ENCODE assay signal across 8 cellular contexts in the genomic region with DNA sequence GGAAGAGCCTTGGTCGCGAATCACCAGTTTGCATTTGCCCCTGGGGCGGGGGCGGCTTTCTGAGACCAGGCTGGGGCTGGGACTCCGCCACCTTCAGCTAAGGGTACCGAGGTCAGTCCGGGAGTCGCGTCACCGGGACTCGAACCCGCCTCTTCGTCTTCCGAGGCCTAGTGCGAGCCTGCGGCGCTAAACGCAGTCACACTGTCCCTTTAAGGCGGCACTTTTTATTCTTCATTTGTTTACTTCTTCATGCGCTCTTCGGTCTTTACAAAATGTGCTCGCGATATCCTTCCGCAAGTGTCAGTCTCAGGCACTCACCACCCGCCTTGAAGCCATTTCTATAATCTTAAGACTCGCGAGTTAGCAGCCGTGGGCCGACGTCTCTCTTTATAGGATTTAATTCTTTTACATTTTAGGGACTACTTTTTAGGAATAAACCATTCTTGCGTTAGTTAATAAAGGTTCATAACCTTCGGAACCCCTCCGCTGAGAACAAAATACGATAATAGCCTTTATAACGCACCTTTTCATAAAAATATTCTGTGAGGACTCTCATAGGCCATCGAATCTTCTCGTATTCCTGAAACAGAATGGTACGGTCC. TPM values are rescaled to one million over a fixed set of nuclear protein-coding genes. Genes with fewer than 3 reads are reported as not detected.
DNase-seq lines count a peak whose midpoint lies in the region; ATAC-seq and TF ChIP-seq lines count a peak whose summit lies in the region.

No MANE protein-coding gene starts in this region.

- H2AFZ ChIP-seq in DND-41 (ENCODE audit: low read depth, low read length): peak overlapping the region; percentile 91

- H3K27ac ChIP-seq in DND-41 (ENCODE audit: low read length) (peak overlapping the region; percentile 99), muscle layer of colon (ENCODE audit: low read depth, low read length) (peak overlapping the region; percentile 98)

- peak; percentile 44; the same call in 1 of the 2 replicates for TF ChIP-seq EP300 in Ishikawa (IDR thresholded peaks at IDR 0.05; ENCODE audit: borderline replicate concordance)

- H3K27me3 Mint-ChIP-seq in activated T-cell treated with anti-CD3 and anti-CD28 coated beads, Interleukin-2, amount 50 U/mL, for 24 hours: no peaks in the 10 kb centered on the region

- H3K4me3 ChIP-seq in DND-41 (ENCODE audit: low read depth in 1 of 2, low read length in 2 of 2): peak overlapping the region; percentile 82 to 83
- H3K4me3 ChIP-seq in muscle layer of colon (ENCODE audit: low read depth in 1 of 2, low read length in 2 of 2): peak overlapping the region; percentile 48 to 76

- no peaks in the 10 kb centered on the region for H3K9me3 ChIP-seq in DND-41 (ENCODE audit: insufficient read depth, low read length, severe bottlenecking)
- H3K9me3 ChIP-seq in muscle layer of colon (ENCODE audit: low read length): no peaks in the 10 kb centered on the region

- peaks cover 47% of the 10 kb centered on the region for H3K36me3 Mint-ChIP-seq in activated T-cell treated with anti-CD3 and anti-CD28 coated beads, Interleukin-2, amount 50 U/mL, for 24 hours (ENCODE audit: low read depth)
- peaks cover 69% of the 10 kb centered on the region for H3K36me3 Mint-ChIP-seq in stimulated activated effector memory CD8-positive, alpha-beta T cell treated with anti-CD3 and anti-CD28 coated beads, Interleukin-12 subunit alpha, Interleukin-12 subunit beta, amount 100 ng/mL, for 72 hours

- peaks cover 47% of the 10 kb centered on the region for H3K79me2 ChIP-seq in DND-41 (ENCODE audit: insufficient read depth, low read length)

- TF ChIP-seq RAD21 in Ishikawa (IDR thresholded peaks at IDR 0.05; ENCODE audit: low read depth): no peak

- TF ChIP-seq CTCF in DND-41 (IDR thresholded peaks at IDR 0.05; ENCODE audit: borderline replicate concordance, extremely low read depth, low read length, poor library complexity, severe bottlenecking): no peak

- ATAC-seq in DND-41 (ENCODE audit: insufficient read depth, low read depth): peak; percentile 41
- peak; percentile 44 for ATAC-seq in esophagus mucosa
- ATAC-seq in stimulated activated effector memory CD8-positive, alpha-beta T cell treated with anti-CD3 and anti-CD28 coated beads, Interleukin-12 subunit alpha, Interleukin-12 subunit beta, amount 100 ng/mL, for 72 hours: peak; percentile 57
- no peak for ATAC-seq in HG02763 (IDR thresholded peaks at IDR 0.05; ENCODE audit: unreplicated experiment)

- no peaks in the 10 kb centered on the region for H3K9me3 Mint-ChIP-seq in activated T-cell treated with anti-CD3 and anti-CD28 coated beads, Interleukin-2, amount 50 U/mL, for 24 hours
- H3K9me3 Mint-ChIP-seq in stimulated activated effector memory CD8-positive, alpha-beta T cell treated with anti-CD3 and anti-CD28 coated beads, Interleukin-12 subunit alpha, Interleukin-12 subunit beta, amount 100 ng/mL, for 72 hours: no peaks in the 10 kb centered on the region

- H3K9ac ChIP-seq in DND-41 (ENCODE audit: low read depth, low read length) (peak overlapping the region; percentile 96), muscle layer of colon (ENCODE audit: low read length) (peak overlapping the region; percentile 79)

- H3K36me3 ChIP-seq in DND-41 (ENCODE audit: insufficient read depth, low read length): no peaks in the 10 kb centered on the region; the same call in 1 of the 2 replicates
- H3K36me3 ChIP-seq in muscle layer of colon (ENCODE audit: insufficient read depth, low read length): no peaks in the 10 kb centered on the region

- H3K4me1 ChIP-seq in DND-41 (ENCODE audit: insufficient read depth, low read length) (peaks cover 38% of the 10 kb centered on the region), muscle layer of colon (ENCODE audit: insufficient read depth, low read length) (peaks cover 43% of the 10 kb centered on the region)

- peak overlapping the region; percentile 94 for H3K4me2 ChIP-seq in DND-41 (ENCODE audit: insufficient read depth, low read length)

- DNase-seq in DND-41: peak; percentile 87
- peak; percentile 96 for DNase-seq in OCI-M1 (lab: John Stamatoyannopoulos, UW)
- peak; percentile 87 for DNase-seq in activated T-cell treated with anti-CD3 and anti-CD28 coated beads, Interleukin-2, amount 50 U/mL, for 24 hours
- DNase-seq in stimulated activated effector memory CD8-positive, alpha-beta T cell treated with anti-CD3 and anti-CD28 coated beads, Interleukin-12 subunit alpha, Interleukin-12 subunit beta, amount 100 ng/mL, for 72 hours (ENCODE audit: low spot score in 2 of 2): peak in 1 of 2 donors; percentile 66

- H3K4me1 Mint-ChIP-seq in activated T-cell treated with anti-CD3 and anti-CD28 coated beads, Interleukin-2, amount 50 U/mL, for 24 hours (ENCODE audit: low read depth): peaks cover 59% of the 10 kb centered on the region
- peaks cover 54% of the 10 kb centered on the region for H3K4me1 Mint-ChIP-seq in stimulated activated effector memory CD8-positive, alpha-beta T cell treated with anti-CD3 and anti-CD28 coated beads, Interleukin-12 subunit alpha, Interleukin-12 subunit beta, amount 100 ng/mL, for 72 hours

- peak overlapping the region; percentile 100 for H3K27ac Mint-ChIP-seq in activated T-cell treated with anti-CD3 and anti-CD28 coated beads, Interleukin-2, amount 50 U/mL, for 24 hours
- peak overlapping the region; percentile 100 for H3K27ac Mint-ChIP-seq in stimulated activated effector memory CD8-positive, alpha-beta T cell treated with anti-CD3 and anti-CD28 coated beads, Interleukin-12 subunit alpha, Interleukin-12 subunit beta, amount 100 ng/mL, for 72 hours

- H3K27me3 ChIP-seq in DND-41 (ENCODE audit: insufficient read depth, low read length, poor library complexity) (no peaks in the 10 kb centered on the region), muscle layer of colon (ENCODE audit: control insufficient read depth in 1 of 2, insufficient read depth in 2 of 2, low read length in 2 of 2) (no peaks in the 10 kb centered on the region)

- H3K4me3 Mint-ChIP-seq in activated T-cell treated with anti-CD3 and anti-CD28 coated beads, Interleukin-2, amount 50 U/mL, for 24 hours: peak overlapping the region; percentile 97
- H3K4me3 Mint-ChIP-seq in stimulated activated effector memory CD8-positive, alpha-beta T cell treated with anti-CD3 and anti-CD28 coated beads, Interleukin-12 subunit alpha, Interleukin-12 subunit beta, amount 100 ng/mL, for 72 hours: peak overlapping the region; percentile 98

- peaks cover 22% of the 10 kb centered on the region; the same call in 1 of the 2 replicates for H4K20me1 ChIP-seq in DND-41 (ENCODE audit: insufficient read depth, low read length)

TF ChIP-seq in Ishikawa, 13 proteins besides CTCF, POLR2A, EP300 and RAD21:
- TF ChIP-seq YY1 (IDR thresholded peaks at IDR 0.05; ENCODE audit: low read depth) (peak; percentile 72), EGR1 (IDR thresholded peaks at IDR 0.05) (peak; percentile 9; the same call in 1 of the 2 replicates), CREB1 (IDR thresholded peaks at IDR 0.05; ENCODE audit: low read depth) (peak; percentile 44), TCF12 (IDR thresholded peaks at IDR 0.05; ENCODE audit: low read depth) (peak; percentile 61; the same call in 1 of the 2 replicates), CEBPB (IDR thresholded peaks at IDR 0.05) (0 out of 2 replicates have a peak, but pooled peaks have one; percentile 16), TAF1 (IDR thresholded peaks at IDR 0.05; ENCODE audit: low read depth) (no peak; the same call in none of the 2 replicates), NFIC (IDR thresholded peaks at IDR 0.05) (0 out of 2 replicates have a peak, but pooled peaks have one; percentile 18), TEAD4 (IDR thresholded peaks at IDR 0.05) (peak; percentile 51), FOXM1 (IDR thresholded peaks at IDR 0.05; ENCODE audit: borderline replicate concordance, low read depth) (peak; percentile 43; the same call in 1 of the 2 replicates), ZBTB7A (IDR thresholded peaks at IDR 0.05; ENCODE audit: low read depth) (no peak)
- TF ChIP-seq, protein P1, sequence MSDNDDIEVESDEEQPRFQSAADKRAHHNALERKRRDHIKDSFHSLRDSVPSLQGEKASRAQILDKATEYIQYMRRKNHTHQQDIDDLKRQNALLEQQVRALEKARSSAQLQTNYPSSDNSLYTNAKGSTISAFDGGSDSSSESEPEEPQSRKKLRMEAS (IDR thresholded peaks at IDR 0.05): peak; percentile 86
- TF ChIP-seq, protein P2, sequence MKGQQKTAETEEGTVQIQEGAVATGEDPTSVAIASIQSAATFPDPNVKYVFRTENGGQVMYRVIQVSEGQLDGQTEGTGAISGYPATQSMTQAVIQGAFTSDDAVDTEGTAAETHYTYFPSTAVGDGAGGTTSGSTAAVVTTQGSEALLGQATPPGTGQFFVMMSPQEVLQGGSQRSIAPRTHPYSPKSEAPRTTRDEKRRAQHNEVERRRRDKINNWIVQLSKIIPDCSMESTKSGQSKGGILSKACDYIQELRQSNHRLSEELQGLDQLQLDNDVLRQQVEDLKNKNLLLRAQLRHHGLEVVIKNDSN (IDR thresholded peaks at IDR 0.05): no peak

RNA-seq across cellular contexts. Expression of a gene that starts 0.6 kb away (rescaled TPM):
- 22.6 TPM for total RNA-seq in esophagus mucosa

RNA-seq across cellular contexts. Expression of a gene that starts 12.2 kb away (rescaled TPM):
- 3.5 TPM for total RNA-seq in esophagus mucosa

RNA-seq across cellular contexts. Expression of a gene that starts 14.0 kb away (rescaled TPM):
- 4.7 TPM for total RNA-seq in esophagus mucosa

RNA-seq across cellular contexts. Expression of a gene that starts 15.4 kb away (rescaled TPM):
- total RNA-seq in esophagus mucosa: 34.2 TPM
